ENCODE assay signal across 17 cellular contexts in the genomic region with DNA sequence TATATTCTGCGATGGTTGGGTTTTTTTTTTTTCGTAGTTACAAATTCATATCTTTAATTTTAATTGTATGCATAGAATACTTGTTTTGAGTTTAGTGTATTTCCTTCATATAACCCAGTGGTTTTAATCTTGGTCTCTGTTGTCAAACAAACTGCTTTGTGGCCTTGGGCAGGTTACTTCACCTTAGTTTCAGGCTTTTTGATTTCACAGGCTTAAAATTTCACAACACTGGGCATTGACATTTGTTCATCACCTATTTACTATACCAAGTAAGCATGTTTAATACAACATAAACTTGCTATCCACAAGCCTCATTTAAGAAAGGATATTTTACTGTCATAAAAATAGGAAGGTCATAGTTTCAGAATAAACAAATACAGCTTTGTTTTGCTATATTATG.
"Had no signal": no experiment of that assay in that cellular context is flagged by ENCODE, and none has a peak within 500 bp of the region (broad histone marks: within the 10 kb centered on the region; RNA-seq: fewer than 3 reads in every experiment).

No MANE protein-coding gene starts in this region.

- H3K27ac ChIP-seq: ascending aorta, gastroesophageal sphincter, pancreas, tibial nerve, uterus had no signal

- FAIRE-seq: islet of Langerhans, pancreas, TTC549 had no signal

- H3K27me3 ChIP-seq: ascending aorta, breast epithelium, gastroesophageal sphincter, heart right ventricle, pancreas, tibial nerve, uterus had no signal

- DNase-seq: activated T-cell treated with anti-CD3 and anti-CD28 coated beads for 4 hours; dermis blood vessel endothelial cell; heart right ventricle; mammary epithelial cell; naive B cell; pancreas; stimulated activated CD4-positive, alpha-beta T cell treated with anti-CD3 and anti-CD28 coated beads, Interleukin-12 subunit alpha, Interleukin-12 subunit beta, amount 100 ng/mL, for 4 hours; uterus had no signal

- H3K9me3 Mint-ChIP-seq: activated naive CD4-positive, alpha-beta T cell treated with anti-CD3 and anti-CD28 coated beads, Interleukin-2, amount 10 ng/mL, durations not matched to agents 7 days and 5 days had no signal

- H3K27me3 Mint-ChIP-seq: activated naive CD4-positive, alpha-beta T cell treated with anti-CD3 and anti-CD28 coated beads, Interleukin-2, amount 10 ng/mL, durations not matched to agents 7 days and 5 days; naive B cell; stimulated activated memory B cell treated with anti-CD40 and anti-IgM and Interleukin-4, amounts not matched to agents 10 μg/mL and 1 μg/mL and 100 μg/mL, for 72 hours had no signal

- H3K4me1 ChIP-seq: breast epithelium, tibial nerve, uterus had no signal

- H3K27ac Mint-ChIP-seq: activated naive CD4-positive, alpha-beta T cell treated with anti-CD3 and anti-CD28 coated beads, Interleukin-2, amount 10 ng/mL, durations not matched to agents 7 days and 5 days; stimulated activated memory B cell treated with anti-CD40 and anti-IgM and Interleukin-4, amounts not matched to agents 10 μg/mL and 1 μg/mL and 100 μg/mL, for 72 hours had no signal

- H3K4me3 Mint-ChIP-seq: activated naive CD4-positive, alpha-beta T cell treated with anti-CD3 and anti-CD28 coated beads, Interleukin-2, amount 10 ng/mL, durations not matched to agents 7 days and 5 days; naive B cell; stimulated activated memory B cell treated with anti-CD40 and anti-IgM and Interleukin-4, amounts not matched to agents 10 μg/mL and 1 μg/mL and 100 μg/mL, for 72 hours; WTC11 had no signal

- H3K4me3 ChIP-seq: ascending aorta, breast epithelium, gastroesophageal sphincter, heart right ventricle, pancreas, tibial nerve, uterus had no signal

- H3K9me3 ChIP-seq: ascending aorta, breast epithelium, gastroesophageal sphincter, pancreas, uterus had no signal

- H3K36me3 Mint-ChIP-seq: naive B cell; stimulated activated memory B cell treated with anti-CD40 and anti-IgM and Interleukin-4, amounts not matched to agents 10 μg/mL and 1 μg/mL and 100 μg/mL, for 72 hours had no signal

- H3K36me3 ChIP-seq: ascending aorta, breast epithelium, gastroesophageal sphincter, pancreas, tibial nerve, uterus had no signal

- ATAC-seq: gastroesophageal sphincter; stimulated activated memory B cell treated with anti-CD40 and anti-IgM and Interleukin-4, amounts not matched to agents 10 μg/mL and 1 μg/mL and 100 μg/mL, for 72 hours had no signal
